ENCODE assay signal across 15 cellular contexts in genomic region chr16:77111057-77111456, GRCh38.
DNase-seq lines count a peak whose midpoint lies in the region; ATAC-seq and TF ChIP-seq lines count a peak whose summit lies in the region.
"Had no signal": no experiment of that assay in that cellular context is flagged by ENCODE, and none has a peak within 500 bp of the region (broad histone marks: within the 10 kb centered on the region; RNA-seq: fewer than 3 reads in every experiment).

No MANE protein-coding gene starts in this region.

- DNase-seq in HL-60 (ENCODE audit: low read depth in 1 of 2, low spot score in 1 of 2) (peak; percentile 47 to 84), Kasumi-1 (lab: John Stamatoyannopoulos, UW) (peak; percentile 2 to 23), NB4 (ENCODE audit: low read depth) (peak; percentile 13), SK-N-DZ (ENCODE audit: low spot score) (peak; percentile 22), GM03348 (ENCODE audit: low spot score) (no peak), NCI-H1436 treated with DMSO at 0.1 percent for 48 hours (lab: John Stamatoyannopoulos, UW) (no peak), H7 (no peak)
- DNase-seq: ACHN; C1 segment of cervical spinal cord; Calu3; CD4-positive, alpha-beta T cell; DMS 273 treated with DMSO at 0.1 percent for 48 hours; GOT3 had no signal

- TF ChIP-seq CTCF in HL-60 (IDR thresholded peaks at IDR 0.05; ENCODE audit: insufficient read depth, low read length) (no peak), NB4 (IDR thresholded peaks at IDR 0.05; ENCODE audit: low read depth, low read length) (no peak)

- no peaks in the 10 kb centered on the region for H3K36me3 ChIP-seq in H7 (replicated peaks; ENCODE audit: control insufficient read depth, insufficient read depth, low read length)
- H3K36me3 ChIP-seq: HAP-1 had no signal

- H3K4me3 ChIP-seq in HL-60 (replicated peaks; ENCODE audit: insufficient read depth, low read length) (no peak overlapping the region), NB4 (ENCODE audit: low read depth, low read length) (no peak overlapping the region), H7 (ENCODE audit: insufficient read depth, low read depth, low read length) (no peak overlapping the region)
- H3K4me3 ChIP-seq: HAP-1 had no signal

- H3K27me3 ChIP-seq in HL-60 (ENCODE audit: insufficient read depth, poor library complexity, severe bottlenecking) (no peaks in the 10 kb centered on the region), H7 (ENCODE audit: control insufficient read depth, insufficient read depth, low read length) (no peaks in the 10 kb centered on the region)

- peak overlapping the region; percentile 48 for H3K27ac ChIP-seq in HL-60 (replicated peaks)

- ATAC-seq in HG02759 (IDR thresholded peaks at IDR 0.05; ENCODE audit: unreplicated experiment), result no peak

- no peak for TF ChIP-seq POLR2A in NB4 (IDR thresholded peaks at IDR 0.05; ENCODE audit: extremely low read depth, insufficient read length)

Comparison
In these comparisons a context has a peak if more than half of its experiments do, and no peak if none do; other contexts are left out.
1. DNase-seq: peak in HL-60 (2 of 2), Kasumi-1 (2 of 2), NB4 (single experiment) and SK-N-DZ (single experiment); none in GM03348 (single experiment), NCI-H1436 treated with DMSO at 0.1 percent for 48 hours (single experiment) and H7 (single experiment).